Comparison of ENCODE assay signal across 23 cellular contexts in genomic region chr5:143029293-143029692, GRCh38.
DNase-seq lines count a peak whose midpoint lies in the region; ATAC-seq lines count a peak whose summit lies in the region.
"Had no signal": no experiment of that assay in that cellular context is flagged by ENCODE, and none has a peak within 500 bp of the region (broad histone marks: within the 10 kb centered on the region; RNA-seq: fewer than 3 reads in every experiment).

No MANE protein-coding gene starts in this region.

- no peaks in the 10 kb centered on the region for H3K9me3 Mint-ChIP-seq in central memory CD8-positive, alpha-beta T cell
- no peaks in the 10 kb centered on the region for H3K9me3 Mint-ChIP-seq in stimulated activated naive CD8-positive, alpha-beta T cell treated with anti-CD3 and anti-CD28 coated beads, Interleukin-15, Interleukin-2, amounts not matched to agents 100 ng/mL and 50 ng/mL, for 24 hours

- peaks cover 24% of the 10 kb centered on the region for H3K4me1 Mint-ChIP-seq in T-helper 17 cell
- peaks cover 36% of the 10 kb centered on the region for H3K4me1 Mint-ChIP-seq in central memory CD8-positive, alpha-beta T cell
- peaks cover 88% of the 10 kb centered on the region for H3K4me1 Mint-ChIP-seq in stimulated activated naive CD8-positive, alpha-beta T cell treated with anti-CD3 and anti-CD28 coated beads, Interleukin-15, Interleukin-2, amounts not matched to agents 100 ng/mL and 50 ng/mL, for 24 hours (ENCODE audit: low read depth)

- peaks cover 0 to 20% (median 0%) of the 10 kb centered on the region in 11 experiments; a peak in 4 of 22 replicates for H4K20me1 ChIP-seq in BLaER1 treated with 17β-estradiol and CSF1 and Interleukin-3, amounts not matched to agents 10 nM and 100 nM

- no peaks in the 10 kb centered on the region for H3K27me3 ChIP-seq in BLaER1 treated with 17β-estradiol and CSF1 and Interleukin-3, amounts not matched to agents 10 nM and 100 nM
- H3K27me3 ChIP-seq: BE2C had no signal

- peak overlapping the region; percentile 64 to 90 (median 82); a peak in 20 of 22 replicates for H3K4me2 ChIP-seq in BLaER1 treated with 17β-estradiol and CSF1 and Interleukin-3, amounts not matched to agents 10 nM and 100 nM
- H3K4me2 ChIP-seq: A549, PC-9 had no signal

- DNase-seq in T-helper 17 cell (no peak), UCSD-AML1 (lab: John Stamatoyannopoulos, UW; ENCODE audit: unreplicated experiment) (no peak), nucleus accumbens (lab: John Stamatoyannopoulos, UW) (no peak), kidney glomerular epithelial cell (lab: John Stamatoyannopoulos, UW) (no peak)
- no peak for DNase-seq in central memory CD8-positive, alpha-beta T cell (ENCODE audit: low spot score in 2 of 2)
- DNase-seq: BE2C; CD4-positive, alpha-beta memory T cell; GOT3; HCEC 1CT; KG1; NCI-H1092; NCI-H1436 treated with DMSO at 0.1 percent for 48 hours; NCI-H2029; NCI-H2227 treated with DMSO at 0.1 percent for 48 hours; NCI-H510A; NCI-H748 treated with DMSO at 0.1 percent for 48 hours; PC-9; RPMI8226; SHP77 had no signal

- peaks cover 0 to 95% (median 10%) of the 10 kb centered on the region in 11 experiments; a peak in 12 of 22 replicates for H3K36me3 ChIP-seq in BLaER1 treated with 17β-estradiol and CSF1 and Interleukin-3, amounts not matched to agents 10 nM and 100 nM
- H3K36me3 ChIP-seq: BE2C had no signal

- no peak overlapping the region for H3K4me3 ChIP-seq in BLaER1 treated with 17β-estradiol and CSF1 and Interleukin-3, amounts not matched to agents 10 nM and 100 nM
- H3K4me3 ChIP-seq: A549, PC-9, SK-N-MC had no signal

- peaks cover 23 to 38% (median 27%) of the 10 kb centered on the region in 10 experiments for H3K4me1 ChIP-seq in BLaER1 treated with 17β-estradiol and CSF1 and Interleukin-3, amounts not matched to agents 10 nM and 100 nM

- H3K36me3 Mint-ChIP-seq in T-helper 17 cell (ENCODE audit: low read depth) = peaks cover 4% of the 10 kb centered on the region
- H3K36me3 Mint-ChIP-seq in central memory CD8-positive, alpha-beta T cell (ENCODE audit: insufficient read depth) = peaks cover 10% of the 10 kb centered on the region
- peaks cover 6% of the 10 kb centered on the region for H3K36me3 Mint-ChIP-seq in stimulated activated naive CD8-positive, alpha-beta T cell treated with anti-CD3 and anti-CD28 coated beads, Interleukin-15, Interleukin-2, amounts not matched to agents 100 ng/mL and 50 ng/mL, for 24 hours (ENCODE audit: low read depth)

- ATAC-seq in T-helper 17 cell = no peak
- ATAC-seq in central memory CD8-positive, alpha-beta T cell (replicated peaks; ENCODE audit: extremely low read depth, poor library complexity, severe bottlenecking) = peak; percentile 28
- ATAC-seq: A549 had no signal

- H3K27me3 Mint-ChIP-seq in T-helper 17 cell = no peaks in the 10 kb centered on the region
- H3K27me3 Mint-ChIP-seq in central memory CD8-positive, alpha-beta T cell = no peaks in the 10 kb centered on the region
- no peaks in the 10 kb centered on the region for H3K27me3 Mint-ChIP-seq in stimulated activated naive CD8-positive, alpha-beta T cell treated with anti-CD3 and anti-CD28 coated beads, Interleukin-15, Interleukin-2, amounts not matched to agents 100 ng/mL and 50 ng/mL, for 24 hours
- H3K27me3 Mint-ChIP-seq: CD4-positive, alpha-beta memory T cell had no signal

- peaks cover 0 to 7% (median 0%) of the 10 kb centered on the region in 11 experiments; a peak in 2 of 22 replicates for H3K9me3 ChIP-seq in BLaER1 treated with 17β-estradiol and CSF1 and Interleukin-3, amounts not matched to agents 10 nM and 100 nM (replicated peaks in 1 of 11)
- no peaks in the 10 kb centered on the region for H3K9me3 ChIP-seq in T-helper 17 cell (ENCODE audit: control insufficient read depth, low read length, poor library complexity, severe bottlenecking)
- H3K9me3 ChIP-seq: A549, BE2C had no signal

- H3K4me3 Mint-ChIP-seq in T-helper 17 cell = no peak overlapping the region
- no peak overlapping the region for H3K4me3 Mint-ChIP-seq in central memory CD8-positive, alpha-beta T cell
- no peak overlapping the region for H3K4me3 Mint-ChIP-seq in stimulated activated naive CD8-positive, alpha-beta T cell treated with anti-CD3 and anti-CD28 coated beads, Interleukin-15, Interleukin-2, amounts not matched to agents 100 ng/mL and 50 ng/mL, for 24 hours

- H3K9ac ChIP-seq in BLaER1 treated with 17β-estradiol and CSF1 and Interleukin-3, amounts not matched to agents 10 nM and 100 nM = no peak overlapping the region

- peak overlapping the region in 4 of 11 experiments; percentile 46 to 57 (median 49); a peak in 4 of 22 replicates for H3K27ac ChIP-seq in BLaER1 treated with 17β-estradiol and CSF1 and Interleukin-3, amounts not matched to agents 10 nM and 100 nM
- H3K27ac ChIP-seq: A549, PC-9, SK-N-MC had no signal

- peak overlapping the region; percentile 75 for H3K27ac Mint-ChIP-seq in T-helper 17 cell
- H3K27ac Mint-ChIP-seq in central memory CD8-positive, alpha-beta T cell (ENCODE audit: low read depth) = peak overlapping the region; percentile 1
- peak overlapping the region; percentile 85 for H3K27ac Mint-ChIP-seq in stimulated activated naive CD8-positive, alpha-beta T cell treated with anti-CD3 and anti-CD28 coated beads, Interleukin-15, Interleukin-2, amounts not matched to agents 100 ng/mL and 50 ng/mL, for 24 hours

Comparison
In these comparisons a context has a peak if more than half of its experiments do, and no peak if none do; other contexts are left out.
1. H3K27ac Mint-ChIP-seq: peak in every context shown above with its lines; median percentile 85 in stimulated activated naive CD8-positive, alpha-beta T cell treated with anti-CD3 and anti-CD28 coated beads, Interleukin-15, Interleukin-2, amounts not matched to agents 100 ng/mL and 50 ng/mL, for 24 hours; 75 in T-helper 17 cell; 1 in central memory CD8-positive, alpha-beta T cell.